Comparison of ENCODE assay signal across 11 cellular contexts in genomic region chr6:110185879-110186278, GRCh38. TPM values are rescaled to one million over a fixed set of nuclear protein-coding genes. Genes with fewer than 3 reads are reported as not detected.
DNase-seq lines count a peak whose midpoint lies in the region; ATAC-seq, FAIRE-seq and TF ChIP-seq lines count a peak whose summit lies in the region.
"Had no signal": no experiment of that assay in that cellular context is flagged by ENCODE, and none has a peak within 500 bp of the region (broad histone marks: within the 10 kb centered on the region; RNA-seq: fewer than 3 reads in every experiment).

No MANE protein-coding gene starts in this region.

- H2AK5ac ChIP-seq in H9 (ENCODE audit: insufficient read length, low read length), result no peak overlapping the region

- no peaks in the 10 kb centered on the region for H3K23me2 ChIP-seq in H9 (ENCODE audit: insufficient read length, low read depth, low read length, poor library complexity, severe bottlenecking)

- WGBS in H9 (ENCODE audit: extremely low coverage, insufficient read length, low lambda C conversion rate), result no CpG with 5 or more reads among the region's 3 CpGs

- H3K23ac ChIP-seq in H9 (ENCODE audit: insufficient read length, low read depth, low read length), result no peak overlapping the region

- no peak overlapping the region for H4K5ac ChIP-seq in H9 (ENCODE audit: insufficient read length, low read depth, low read length)

- no peaks in the 10 kb centered on the region for H4K20me1 ChIP-seq in H9 (ENCODE audit: control insufficient read depth, insufficient read depth, insufficient read length)

- no peaks in the 10 kb centered on the region for H3K9me3 Mint-ChIP-seq in activated T-cell treated with anti-CD3 and anti-CD28 coated beads, Interleukin-2, amount 50 U/mL, for 4 hours
- H3K9me3 Mint-ChIP-seq in H9, result no peaks in the 10 kb centered on the region

- peaks cover 8% of the 10 kb centered on the region for H3K36me3 Mint-ChIP-seq in activated T-cell treated with anti-CD3 and anti-CD28 coated beads, Interleukin-2, amount 50 U/mL, for 4 hours (ENCODE audit: insufficient read depth)
- H3K36me3 Mint-ChIP-seq in H9 (ENCODE audit: insufficient read depth in 1 of 3, low read depth in 3 of 3), result no peaks in the 10 kb centered on the region

- H2AFZ ChIP-seq in H9 (ENCODE audit: low read length), result no peak overlapping the region

- H3K27me3 ChIP-seq in H9 (ENCODE audit: insufficient read depth, low read length), result no peaks in the 10 kb centered on the region
- H3K27me3 ChIP-seq: ovary had no signal

- no peak overlapping the region for H4K8ac ChIP-seq in H9 (replicated peaks; ENCODE audit: insufficient read length, low read depth, low read length)

- no peak overlapping the region for H2BK20ac ChIP-seq in H9 (ENCODE audit: low read depth, low read length, poor library complexity, severe bottlenecking)

- no peak overlapping the region for H2BK12ac ChIP-seq in H9 (ENCODE audit: insufficient read length, low read depth, low read length)

- no peak overlapping the region for H3K14ac ChIP-seq in H9 (ENCODE audit: insufficient read depth, low read length)

- peaks cover 28% of the 10 kb centered on the region for H3K4me1 Mint-ChIP-seq in activated T-cell treated with anti-CD3 and anti-CD28 coated beads, Interleukin-2, amount 50 U/mL, for 4 hours (ENCODE audit: low read depth)
- 0 out of 4 replicates have a peak, but pooled peaks cover 0 to 2% of the 10 kb centered on the region in 2 experiments for H3K4me1 Mint-ChIP-seq in H9

- no peak for TF ChIP-seq CTCF in H9 (conservative IDR thresholded peaks at IDR 0.05)

- H3K9ac ChIP-seq in H9 (ENCODE audit: extremely low read depth, insufficient read length, low read length), result no peak overlapping the region

- no peaks in the 10 kb centered on the region for H3K9me3 ChIP-seq in H9 (ENCODE audit: control insufficient read depth, low read depth, low read length)
- H3K9me3 ChIP-seq in KOPT-K1 (ENCODE audit: insufficient read depth, low read length, poor library complexity, severe bottlenecking), result no peaks in the 10 kb centered on the region
- H3K9me3 ChIP-seq: ovary had no signal

- H3K79me1 ChIP-seq in H9 (ENCODE audit: insufficient read depth, low read depth, low read length, poor library complexity, severe bottlenecking), result peaks cover 2% of the 10 kb centered on the region

- TF ChIP-seq POLR2A in H54 (IDR thresholded peaks at IDR 0.05; ENCODE audit: low read depth, low read length), result no peak

- H3K4me3 Mint-ChIP-seq in activated T-cell treated with anti-CD3 and anti-CD28 coated beads, Interleukin-2, amount 50 U/mL, for 4 hours, result peak overlapping the region; percentile 55
- H3K4me3 Mint-ChIP-seq in H9, result no peak overlapping the region

- no peaks in the 10 kb centered on the region for H3K27me3 Mint-ChIP-seq in activated T-cell treated with anti-CD3 and anti-CD28 coated beads, Interleukin-2, amount 50 U/mL, for 4 hours (ENCODE audit: low read depth)
- H3K27me3 Mint-ChIP-seq in H9 (ENCODE audit: low read depth), result no peaks in the 10 kb centered on the region

- no peak overlapping the region for H2BK5ac ChIP-seq in H9 (ENCODE audit: insufficient read length, low read length)

- no peak overlapping the region for H4K91ac ChIP-seq in H9 (ENCODE audit: insufficient read length, low read depth, low read length)

- FAIRE-seq in H54 (lab: Jason Lieb, UNC), result no peak

- no peak overlapping the region for H2BK15ac ChIP-seq in H9 (ENCODE audit: low read depth, low read length)

- no peak overlapping the region for H2BK120ac ChIP-seq in H9 (ENCODE audit: low read depth, low read length, poor library complexity, severe bottlenecking)

- no peak overlapping the region for H3K18ac ChIP-seq in H9 (ENCODE audit: insufficient read length, low read depth, low read length)

- H3K27ac Mint-ChIP-seq in H9, result peak overlapping the region in 2 of 3 experiments; percentile 5 to 35; a peak in 1 of 7 replicates

- peaks cover 22% of the 10 kb centered on the region; the same call in 1 of the 2 replicates for H3K79me2 ChIP-seq in H9 (ENCODE audit: insufficient read depth, low read length)

- H3K56ac ChIP-seq in H9 (ENCODE audit: insufficient read length, low read depth, low read length), result no peak overlapping the region

- no peak overlapping the region for H3K4me2 ChIP-seq in H9 (ENCODE audit: insufficient read depth, insufficient read length, low read length)

- no peak for DNase-seq in activated T-cell treated with anti-CD3 and anti-CD28 coated beads, Interleukin-2, amount 50 U/mL, for 4 hours
- DNase-seq in activated T-cell treated with anti-CD3 and anti-CD28 coated beads, Interleukin-2, amount 50 U/mL, for 48 hours, result no peak
- no peak for DNase-seq in H9
- DNase-seq in stimulated activated naive CD8-positive, alpha-beta T cell treated with anti-CD3 and anti-CD28 coated beads, Interleukin-15, Interleukin-2, amounts not matched to agents 100 U/mL and 50 U/mL, for 24 hours, result no peak
- DNase-seq in H54 (ENCODE audit: insufficient read length, low spot score), result no peak
- DNase-seq in COLO829 (ENCODE audit: low spot score), result no peak
- DNase-seq in GM19240 (ENCODE audit: insufficient read length, low spot score), result no peak
- DNase-seq: cerebellar nuclear complex, NCI-H2081 treated with DMSO at 0.1 percent for 48 hours, ovary had no signal

- H3K4me1 ChIP-seq in H9 (ENCODE audit: insufficient read depth, low read length), result no peaks in the 10 kb centered on the region

- no peak overlapping the region for H3K4ac ChIP-seq in H9 (ENCODE audit: low read depth, low read length)

- no peak overlapping the region for H3T11ph ChIP-seq in H9 (ENCODE audit: low read length)

- peak; percentile 71 to 81 for ATAC-seq in activated T-cell treated with anti-CD3 and anti-CD28 coated beads, Interleukin-2, amount 50 U/mL, for 4 hours
- ATAC-seq in stimulated activated naive CD8-positive, alpha-beta T cell treated with anti-CD3 and anti-CD28 coated beads, Interleukin-15, Interleukin-2, amounts not matched to agents 100 U/mL and 50 U/mL, for 24 hours, result peak; percentile 51

- peaks cover 11% of the 10 kb centered on the region; the same call in 1 of the 2 replicates for H3K36me3 ChIP-seq in KOPT-K1 (ENCODE audit: insufficient read depth, low read length)
- H3K36me3 ChIP-seq: ovary had no signal

- H3K27ac ChIP-seq in H9 (ENCODE audit: insufficient read length, low read depth, low read length) (no peak overlapping the region), KOPT-K1 (ENCODE audit: low read depth, low read length, poor library complexity, severe bottlenecking) (peak overlapping the region; percentile 49)
- H3K27ac ChIP-seq: ovary had no signal

RNA-seq across cellular contexts. Expression of gene CDC40, which starts 5.7 kb away (rescaled TPM):
- 10 to 100 TPM; 24.8 to 27.9 (median 26.3) TPM for total RNA-seq in activated T-cell treated with anti-CD3 and anti-CD28 coated beads, Interleukin-2, amount 50 U/mL, for 4 hours
- 22.3 and 23.5 TPM in 2 replicates for total RNA-seq in H9 (2021)

RNA-seq across cellular contexts. Expression of gene WASF1, which starts 6.4 kb away (rescaled TPM):
- total RNA-seq in activated T-cell treated with anti-CD3 and anti-CD28 coated beads, Interleukin-2, amount 50 U/mL, for 4 hours, result 1 to 10 TPM; 1.2 to 2.3 (median 1.9) TPM
- total RNA-seq in H9 (2021), result 28.6 and 29.3 TPM in 2 replicates
